Comparison of ENCODE assay signal across 26 cellular contexts in the genomic region with DNA sequence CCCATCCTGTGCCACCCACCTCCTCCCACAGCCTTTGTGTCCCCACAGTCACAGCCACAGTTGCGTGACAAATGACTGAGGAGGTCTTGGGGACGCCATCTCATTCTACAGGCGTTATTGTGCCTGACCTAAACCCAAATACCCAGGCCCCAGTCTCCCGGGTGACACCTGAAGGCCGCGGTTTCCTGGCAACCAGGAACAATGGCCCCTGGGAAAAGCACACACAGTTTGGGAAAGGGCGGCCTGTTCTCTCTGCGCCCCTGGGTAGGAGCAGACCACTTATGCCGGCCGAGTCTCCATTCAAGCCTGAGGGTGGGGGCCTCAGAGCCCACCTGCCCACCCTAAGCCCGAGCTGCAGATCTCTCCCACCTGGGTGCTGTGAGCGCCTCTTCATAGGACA. TPM values are rescaled to one million over a fixed set of nuclear protein-coding genes. Genes with fewer than 3 reads are reported as not detected.
"Had no signal": no experiment of that assay in that cellular context is flagged by ENCODE, and none has a peak within 500 bp of the region (broad histone marks: within the 10 kb centered on the region; RNA-seq: fewer than 3 reads in every experiment).

No MANE protein-coding gene starts in this region.

- H3K4me3 Mint-ChIP-seq: activated CD4-positive, alpha-beta T cell treated with anti-CD3 and anti-CD28 coated beads, Interleukin-2, amount 10 ng/mL, durations not matched to agents 7 days and 5 days; activated CD8-positive, alpha-beta memory T cell treated with anti-CD3 and anti-CD28 coated beads, Interleukin-2, amount 10 ng/mL, durations not matched to agents 7 days and 5 days; activated CD8-positive, alpha-beta T cell treated with anti-CD3 and anti-CD28 coated beads for 36 hours; activated naive CD8-positive, alpha-beta T cell treated with anti-CD3 and anti-CD28 coated beads, Interleukin-2, amount 50 U/mL, for 24 hours; dendritic cell treated with granulocyte-macrophage colony-stimulating factor and Interleukin-4, amounts not matched to agents 40 ng/mL and 50 ng/mL, for 4 days; mesothelial cell of epicardium; naive thymus-derived CD8-positive, alpha-beta T cell; stimulated activated naive CD8-positive, alpha-beta T cell treated with anti-CD3 and anti-CD28 coated beads, Interleukin-15, Interleukin-2, amounts not matched to agents 100 ng/mL and 50 ng/mL, for 24 hours; T-helper 2 cell treated with Interferon-gamma antibody and Interleukin-4, amounts not matched to agents 5 μg/mL and 100 μg/mL, for 36 hours had no signal

- H3K36me3 Mint-ChIP-seq: activated CD8-positive, alpha-beta memory T cell treated with anti-CD3 and anti-CD28 coated beads, Interleukin-2, amount 10 ng/mL, durations not matched to agents 7 days and 5 days; mesothelial cell of epicardium; naive thymus-derived CD8-positive, alpha-beta T cell had no signal

- H3K36me3 ChIP-seq: left ventricle myocardium inferior, neutrophil, ovary, right atrium auricular region, tibial artery, WERI-Rb-1 had no signal

- DNase-seq: activated CD4-positive, alpha-beta T cell treated with anti-CD3 and anti-CD28 coated beads, Interleukin-2, amount 10 ng/mL, durations not matched to agents 7 days and 5 days; activated CD4-positive, CD25-positive, alpha-beta regulatory T cell treated with anti-CD3 and anti-CD28 coated beads, Interleukin-2, amount 50 U/mL, for 72 hours; activated CD8-positive, alpha-beta memory T cell treated with anti-CD3 and anti-CD28 coated beads, Interleukin-2, amount 10 ng/mL, durations not matched to agents 7 days and 5 days; activated CD8-positive, alpha-beta T cell treated with anti-CD3 and anti-CD28 coated beads for 36 hours; activated effector memory CD4-positive, alpha-beta T cell treated with anti-CD3 and anti-CD28 coated beads, Interleukin-2, amount 50 U/mL, for 16 hours; activated naive CD4-positive, alpha-beta T cell treated with anti-CD3 and anti-CD28 coated beads, Interleukin-2, amount 50 U/mL, for 16 hours; activated naive CD8-positive, alpha-beta T cell treated with anti-CD3 and anti-CD28 coated beads, Interleukin-2, amount 50 U/mL, for 24 hours; activated T-cell treated with anti-CD3 and anti-CD28 coated beads for 4 hours; caudate nucleus; effector memory CD4-positive, alpha-beta T cell; foreskin melanocyte; left ventricle myocardium inferior; naive thymus-derived CD8-positive, alpha-beta T cell; ovary; psoas muscle; stimulated activated CD4-positive, alpha-beta T cell treated with anti-CD3 and anti-CD28 coated beads, Interleukin-12 subunit alpha, Interleukin-12 subunit beta, amount 100 ng/mL, for 4 hours; stimulated activated CD4-positive, alpha-beta T cell treated with anti-CD3 and anti-CD28 coated beads, Interleukin-4, amount 100 ng/mL, for 4 hours; tibial artery; WERI-Rb-1 had no signal

- H3K4me1 Mint-ChIP-seq: activated CD4-positive, alpha-beta T cell treated with anti-CD3 and anti-CD28 coated beads, Interleukin-2, amount 10 ng/mL, durations not matched to agents 7 days and 5 days; activated CD8-positive, alpha-beta memory T cell treated with anti-CD3 and anti-CD28 coated beads, Interleukin-2, amount 10 ng/mL, durations not matched to agents 7 days and 5 days; activated naive CD8-positive, alpha-beta T cell treated with anti-CD3 and anti-CD28 coated beads, Interleukin-2, amount 50 U/mL, for 24 hours; mesothelial cell of epicardium; naive thymus-derived CD8-positive, alpha-beta T cell had no signal

- H3K4me1 ChIP-seq: psoas muscle, right atrium auricular region, tibial artery had no signal

- H3K9me3 Mint-ChIP-seq: activated CD4-positive, alpha-beta T cell treated with anti-CD3 and anti-CD28 coated beads, Interleukin-2, amount 10 ng/mL, durations not matched to agents 7 days and 5 days; activated CD8-positive, alpha-beta T cell treated with anti-CD3 and anti-CD28 coated beads for 36 hours; activated naive CD8-positive, alpha-beta T cell treated with anti-CD3 and anti-CD28 coated beads, Interleukin-2, amount 50 U/mL, for 24 hours; dendritic cell treated with granulocyte-macrophage colony-stimulating factor and Interleukin-4, amounts not matched to agents 40 ng/mL and 50 ng/mL, for 4 days; mesothelial cell of epicardium; naive thymus-derived CD8-positive, alpha-beta T cell; stimulated activated naive CD8-positive, alpha-beta T cell treated with anti-CD3 and anti-CD28 coated beads, Interleukin-15, Interleukin-2, amounts not matched to agents 100 ng/mL and 50 ng/mL, for 24 hours; T-helper 2 cell treated with Interferon-gamma antibody and Interleukin-4, amounts not matched to agents 5 μg/mL and 100 μg/mL, for 36 hours had no signal

- H3K27ac ChIP-seq: left ventricle myocardium inferior, neutrophil, ovary, psoas muscle, right atrium auricular region, tibial artery, WERI-Rb-1 had no signal

- H3K27me3 ChIP-seq: ovary, right atrium auricular region had no signal

- H3K27ac Mint-ChIP-seq: activated CD4-positive, alpha-beta T cell treated with anti-CD3 and anti-CD28 coated beads, Interleukin-2, amount 10 ng/mL, durations not matched to agents 7 days and 5 days; activated CD8-positive, alpha-beta memory T cell treated with anti-CD3 and anti-CD28 coated beads, Interleukin-2, amount 10 ng/mL, durations not matched to agents 7 days and 5 days; activated CD8-positive, alpha-beta T cell treated with anti-CD3 and anti-CD28 coated beads for 36 hours; activated naive CD8-positive, alpha-beta T cell treated with anti-CD3 and anti-CD28 coated beads, Interleukin-2, amount 50 U/mL, for 24 hours; dendritic cell treated with granulocyte-macrophage colony-stimulating factor and Interleukin-4, amounts not matched to agents 40 ng/mL and 50 ng/mL, for 4 days; mesothelial cell of epicardium; naive thymus-derived CD8-positive, alpha-beta T cell; stimulated activated naive CD8-positive, alpha-beta T cell treated with anti-CD3 and anti-CD28 coated beads, Interleukin-15, Interleukin-2, amounts not matched to agents 100 ng/mL and 50 ng/mL, for 24 hours; T-helper 2 cell treated with Interferon-gamma antibody and Interleukin-4, amounts not matched to agents 5 μg/mL and 100 μg/mL, for 36 hours had no signal

- H3K9me3 ChIP-seq: left ventricle myocardium inferior, neutrophil, ovary, psoas muscle, right atrium auricular region, tibial artery had no signal

- H3K4me3 ChIP-seq: left ventricle myocardium inferior, ovary, psoas muscle, right atrium auricular region, tibial artery had no signal

RNA-seq across cellular contexts. Expression of a gene that starts 51.6 kb away (rescaled TPM):
- total RNA-seq: lung microvascular endothelial cell, right atrium auricular region had no signal
